In genomic region chr6:33298773-33299236, GRCh38 we compare ENCODE assay signal across 1 cellular context.
TF ChIP-seq lines count a peak whose summit lies in the region.

Gene RGL2, minus strand, starts transcription at chr6:33298942. Its CDS starts 332 bp downstream, at chr6:33298610.

TF ChIP-seq in K562, 482 proteins besides CTCF, POLR2A, EP300 and RAD21 (continued from another document and continues in another):
- TF ChIP-seq HBP1 (CRISPR knock-in tag; IDR thresholded peaks at IDR 0.05) (peak; percentile 65; the same call in 1 of the 2 replicates), ID3 (CRISPR knock-in tag; IDR thresholded peaks at IDR 0.05) (no peak), ID3 (tag; IDR thresholded peaks at IDR 0.05) (no peak), ZNF511 (CRISPR knock-in tag; IDR thresholded peaks at IDR 0.05) (no peak), ZNF217 (CRISPR knock-in tag; IDR thresholded peaks at IDR 0.05) (no peak), ZNF408 (CRISPR knock-in tag; IDR thresholded peaks at IDR 0.05; ENCODE audit: low read depth) (no peak), TRIM24 (IDR thresholded peaks at IDR 0.05) (no peak), ZNF197 (CRISPR knock-in tag; IDR thresholded peaks at IDR 0.05; ENCODE audit: low read depth) (no peak), ZNF551 (CRISPR knock-in tag; IDR thresholded peaks at IDR 0.05) (no peak), ZBTB49 (CRISPR knock-in tag; IDR thresholded peaks at IDR 0.05; ENCODE audit: borderline replicate concordance) (no peak), RBM14 (IDR thresholded peaks at IDR 0.05; ENCODE audit: borderline replicate concordance, insufficient read depth, low read depth, low read length) (no peak), ZNF407 (IDR thresholded peaks at IDR 0.05; ENCODE audit: low read depth) (no peak), ZNF232 (CRISPR knock-in tag; IDR thresholded peaks at IDR 0.05) (no peak), AFF4 (CRISPR knock-in tag; IDR thresholded peaks at IDR 0.05) (no peak), GTF3C2 (IDR thresholded peaks at IDR 0.05; ENCODE audit: borderline replicate concordance, extremely low read depth, insufficient read length) (no peak), ZZZ3 (IDR thresholded peaks at IDR 0.05) (no peak), ATF7 (IDR thresholded peaks at IDR 0.05) (no peak), CEBPB (tag; IDR thresholded peaks at IDR 0.05) (no peak), POLR2B (IDR thresholded peaks at IDR 0.05; ENCODE audit: low read depth, partially characterized antibody) (no peak), POLR2H (tag; IDR thresholded peaks at IDR 0.05; ENCODE audit: low read depth) (no peak), CCNT2 (IDR thresholded peaks at IDR 0.05; ENCODE audit: borderline replicate concordance, extremely low read depth, insufficient read length, low read depth, low read length) (peak; percentile 51), XRCC3 (IDR thresholded peaks at IDR 0.05) (no peak), SRSF9 (IDR thresholded peaks at IDR 0.05; ENCODE audit: borderline replicate concordance, low read depth, low read length) (no peak), RBM25 (IDR thresholded peaks at IDR 0.05; ENCODE audit: low read depth, low read length, severe bottlenecking) (no peak), NFXL1 (CRISPR knock-in tag; IDR thresholded peaks at IDR 0.05) (no peak), RBM15 (IDR thresholded peaks at IDR 0.05; ENCODE audit: insufficient read depth, low read length) (no peak), ZSCAN29 (IDR thresholded peaks at IDR 0.05) (no peak), HMG20A (CRISPR knock-in tag; conservative IDR thresholded peaks at IDR 0.05) (no peak), TFAP4 (CRISPR knock-in tag; IDR thresholded peaks at IDR 0.05; ENCODE audit: borderline replicate concordance) (no peak), ZNF239 (CRISPR knock-in tag; IDR thresholded peaks at IDR 0.05) (no peak), ARNT (IDR thresholded peaks at IDR 0.05) (no peak; a peak in 1 of 4 replicates), NFIX (CRISPR knock-in tag; IDR thresholded peaks at IDR 0.05; ENCODE audit: low read depth) (no peak), ZNF174 (CRISPR knock-in tag; IDR thresholded peaks at IDR 0.05) (no peak), ATF6 (CRISPR knock-in tag; IDR thresholded peaks at IDR 0.05) (no peak), TCFL5 (CRISPR knock-in tag; conservative IDR thresholded peaks at IDR 0.05) (no peak)
